11 cellular contexts compared by ENCODE assay signal in genomic region chr9:123946257-123946855, GRCh38. TPM values are rescaled to one million over a fixed set of nuclear protein-coding genes. Genes with fewer than 3 reads are reported as not detected.
DNase-seq lines count a peak whose midpoint lies in the region; ATAC-seq and TF ChIP-seq lines count a peak whose summit lies in the region.
"Had no signal": no experiment of that assay in that cellular context is flagged by ENCODE, and none has a peak within 500 bp of the region (broad histone marks: within the 10 kb centered on the region; RNA-seq: fewer than 3 reads in every experiment).

No MANE protein-coding gene starts in this region.

- H3K27me3 Mint-ChIP-seq in T-helper 17 cell (peaks cover 27% of the 10 kb centered on the region), mesothelial cell of epicardium (ENCODE audit: low read depth) (peaks cover 12% of the 10 kb centered on the region)

- TF ChIP-seq CTCF in cardiac muscle cell (IDR thresholded peaks at IDR 0.05; ENCODE audit: low read depth, low read length) = no peak
- TF ChIP-seq CTCF in mesothelial cell of epicardium (IDR thresholded peaks at IDR 0.05; ENCODE audit: unreplicated experiment) = no peak
- TF ChIP-seq CTCF in body of pancreas (IDR thresholded peaks at IDR 0.05) = no peak
- TF ChIP-seq CTCF in GM13976 (IDR thresholded peaks at IDR 0.05; ENCODE audit: borderline replicate concordance, control extremely low read depth, extremely low read depth, insufficient read depth, missing control alignments) = no peak

- intact Hi-C loops in right cardiac atrium (cut with DNase I) (no loop called here), body of pancreas (cut with DNase I) (no loop called here)

- peaks cover 6% of the 10 kb centered on the region for H3K9me3 Mint-ChIP-seq in mesothelial cell of epicardium
- H3K9me3 Mint-ChIP-seq: CD8-positive, alpha-beta T cell had no signal

- H3K27me3 ChIP-seq in cardiac muscle cell (no peaks in the 10 kb centered on the region), right cardiac atrium (ENCODE audit: control insufficient read depth, insufficient read depth) (no peaks in the 10 kb centered on the region), body of pancreas (no peaks in the 10 kb centered on the region)

- H3K27ac ChIP-seq in cardiac muscle cell (no peak overlapping the region), right cardiac atrium (ENCODE audit: low read length) (no peak overlapping the region), body of pancreas (no peak overlapping the region)
- H3K27ac ChIP-seq: 22Rv1 had no signal

- H3K36me3 ChIP-seq in cardiac muscle cell = no peaks in the 10 kb centered on the region
- H3K36me3 ChIP-seq in body of pancreas (replicated peaks in 1 of 2; ENCODE audit: insufficient read depth in 1 of 2, low read depth in 2 of 2) = no peaks in the 10 kb centered on the region

- DNase-seq in cardiac muscle cell (ENCODE audit: low read depth in 1 of 2, low spot score in 1 of 2) = peak; percentile 32 to 39
- no peak for DNase-seq in right cardiac atrium
- DNase-seq in T-helper 17 cell = no peak
- no peak for DNase-seq in mesothelial cell of epicardium (ENCODE audit: low spot score in 2 of 2, unreplicated experiment in 2 of 2)
- DNase-seq in body of pancreas = no peak
- DNase-seq in activated naive CD4-positive, alpha-beta T cell (lab: John Stamatoyannopoulos, UW) = no peak
- no peak for DNase-seq in GM13976 (ENCODE audit: low spot score)
- DNase-seq: CD8-positive, alpha-beta T cell; COR-L47 had no signal

- H3K4me1 Mint-ChIP-seq in T-helper 17 cell (no peaks in the 10 kb centered on the region), mesothelial cell of epicardium (peaks cover 14% of the 10 kb centered on the region)
- H3K4me1 Mint-ChIP-seq: CD14-positive monocyte had no signal

- H3K4me1 ChIP-seq in cardiac muscle cell (ENCODE audit: low read depth) (no peaks in the 10 kb centered on the region), right cardiac atrium (ENCODE audit: control insufficient read depth, insufficient read depth, low read length) (no peaks in the 10 kb centered on the region), body of pancreas (no peaks in the 10 kb centered on the region)

- H3K4me3 ChIP-seq in cardiac muscle cell (no peak overlapping the region), right cardiac atrium (ENCODE audit: low read length) (no peak overlapping the region), body of pancreas (no peak overlapping the region)

- H3K27ac Mint-ChIP-seq in T-helper 17 cell (no peak overlapping the region), mesothelial cell of epicardium (peak overlapping the region; percentile 60)
- H3K27ac Mint-ChIP-seq: CD14-positive monocyte; CD8-positive, alpha-beta T cell had no signal

- H3K9me3 ChIP-seq in cardiac muscle cell (ENCODE audit: low read depth) = no peaks in the 10 kb centered on the region
- H3K9me3 ChIP-seq in right cardiac atrium (ENCODE audit: control insufficient read depth, low read length) = no peaks in the 10 kb centered on the region
- no peaks in the 10 kb centered on the region for H3K9me3 ChIP-seq in T-helper 17 cell (ENCODE audit: control insufficient read depth, low read length, poor library complexity, severe bottlenecking)
- H3K9me3 ChIP-seq in body of pancreas = no peaks in the 10 kb centered on the region

- ATAC-seq in right cardiac atrium (no peak), T-helper 17 cell (no peak), body of pancreas (no peak)
- ATAC-seq: CD8-positive, alpha-beta T cell had no signal

- in situ Hi-C loops in GM13976 (cut with MboI; ENCODE audit: low sequenced_read_pairs, unreplicated experiment) = no loop called here

- H3K4me3 Mint-ChIP-seq in T-helper 17 cell (peak overlapping the region; percentile 19), mesothelial cell of epicardium (no peak overlapping the region)
- H3K4me3 Mint-ChIP-seq: CD14-positive monocyte; CD8-positive, alpha-beta T cell had no signal

- H3K36me3 Mint-ChIP-seq in T-helper 17 cell (ENCODE audit: low read depth) (peaks cover 3% of the 10 kb centered on the region), mesothelial cell of epicardium (no peaks in the 10 kb centered on the region)
- H3K36me3 Mint-ChIP-seq: CD14-positive monocyte; CD8-positive, alpha-beta T cell had no signal

- no peak for TF ChIP-seq POLR2A in body of pancreas (IDR thresholded peaks at IDR 0.05)

- 65% methylated on average over 6 of the region's 6 CpGs for WGBS in right cardiac atrium
- WGBS in body of pancreas, 2 donors = 65 to 69% methylated on average over 6 of the region's 6 CpGs

RNA-seq across cellular contexts. Expression of gene DENND1A, which starts 16.4 kb away (rescaled TPM):
- total RNA-seq in cardiac muscle cell (12.0 and 14.5 TPM in 2 replicates), right cardiac atrium (10 to 100 TPM; 16.9 to 19.3 (median 17.6) TPM), T-helper 17 cell (10 to 100 TPM; 19.9 to 21.1 TPM), mesothelial cell of epicardium (23.4 to 23.9 TPM (median 23.8 TPM) in 3 replicates), body of pancreas (1 to 10 TPM; 7.6 to 8.6 TPM)
- polyA plus RNA-seq in cardiac muscle cell (13.1 and 21.4 TPM in 2 replicates), right cardiac atrium (11.4 TPM)

Comparison
In these comparisons a context has a peak if more than half of its experiments do, and no peak if none do; other contexts are left out.
1. DNase-seq: peak in cardiac muscle cell (2 of 2); none in right cardiac atrium (0 of 3), T-helper 17 cell (0 of 3), mesothelial cell of epicardium (0 of 2), body of pancreas (0 of 4), activated naive CD4-positive, alpha-beta T cell (0 of 4) and GM13976 (single experiment).